1 cellular context compared by ENCODE assay signal in the genomic region with DNA sequence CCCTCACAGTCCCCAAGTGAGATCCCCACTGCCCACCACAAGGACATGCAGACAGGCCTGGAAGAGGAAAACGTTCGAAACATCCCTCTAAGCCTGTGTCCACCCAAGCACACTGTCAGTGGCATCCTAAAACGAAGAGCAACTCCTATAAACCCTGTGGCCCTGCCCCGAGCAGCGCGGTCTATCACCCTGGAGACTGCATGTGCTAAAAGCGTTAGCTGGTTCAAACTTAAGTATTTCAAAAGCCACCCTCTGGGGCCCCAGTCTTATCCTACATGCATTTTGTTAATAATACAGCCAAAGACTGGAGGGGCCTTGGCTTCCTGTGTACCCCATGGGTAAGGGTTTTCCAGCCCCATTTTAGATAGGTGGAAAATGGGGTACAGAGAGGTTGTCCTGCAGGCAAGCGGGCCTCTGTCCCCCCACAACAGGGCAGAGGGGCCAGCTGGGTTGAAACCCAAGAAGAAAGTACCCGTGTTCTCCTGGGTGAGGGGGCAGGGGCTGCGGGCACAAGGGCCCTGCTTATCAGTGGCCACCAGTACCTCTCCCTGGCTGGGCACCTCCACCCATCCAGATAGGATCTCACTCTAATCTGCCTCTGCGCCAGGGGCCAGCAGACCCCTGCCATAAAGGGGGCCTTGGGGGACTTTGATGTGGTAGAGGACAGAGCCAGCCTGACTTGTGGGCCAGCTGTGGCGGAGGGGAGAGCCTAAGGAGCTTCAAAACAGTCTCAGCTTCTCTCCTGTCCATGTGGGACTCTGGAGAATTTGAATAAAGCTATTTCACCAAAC.
TF ChIP-seq lines count a peak whose summit lies in the region.

No MANE protein-coding gene starts in this region.

TF ChIP-seq in GM12878, 131 proteins besides CTCF, POLR2A, EP300 and RAD21:
- TF ChIP-seq STAT1 (conservative IDR thresholded peaks at IDR 0.05) (no peak), IKZF1 (conservative IDR thresholded peaks at IDR 0.05) (no peak), KAT2A (conservative IDR thresholded peaks at IDR 0.05; ENCODE audit: control insufficient read depth, low read depth, low read length) (no peak), ZSCAN29 (IDR thresholded peaks at IDR 0.05) (no peak), PML (IDR thresholded peaks at IDR 0.05; ENCODE audit: low read length) (no peak), BHLHE40 (IDR thresholded peaks at IDR 0.05; ENCODE audit: borderline replicate concordance in 1 of 2, low read depth in 2 of 2, low read length in 1 of 2) (no peak), SUZ12 (IDR thresholded peaks at IDR 0.05; ENCODE audit: unreplicated experiment) (no peak), MTA2 (IDR thresholded peaks at IDR 0.05; ENCODE audit: low read depth) (no peak), NBN (IDR thresholded peaks at IDR 0.05) (no peak), CBX3 (IDR thresholded peaks at IDR 0.05; ENCODE audit: borderline replicate concordance, low read depth) (no peak), EZH2 (IDR thresholded peaks at IDR 0.05; ENCODE audit: borderline replicate concordance, control insufficient read depth, low read depth, low read length) (no peak), CHD4 (IDR thresholded peaks at IDR 0.05) (no peak), NRF1 (conservative IDR thresholded peaks at IDR 0.05; ENCODE audit: low read depth, low read length) (no peak)
- TF ChIP-seq, protein P1, sequence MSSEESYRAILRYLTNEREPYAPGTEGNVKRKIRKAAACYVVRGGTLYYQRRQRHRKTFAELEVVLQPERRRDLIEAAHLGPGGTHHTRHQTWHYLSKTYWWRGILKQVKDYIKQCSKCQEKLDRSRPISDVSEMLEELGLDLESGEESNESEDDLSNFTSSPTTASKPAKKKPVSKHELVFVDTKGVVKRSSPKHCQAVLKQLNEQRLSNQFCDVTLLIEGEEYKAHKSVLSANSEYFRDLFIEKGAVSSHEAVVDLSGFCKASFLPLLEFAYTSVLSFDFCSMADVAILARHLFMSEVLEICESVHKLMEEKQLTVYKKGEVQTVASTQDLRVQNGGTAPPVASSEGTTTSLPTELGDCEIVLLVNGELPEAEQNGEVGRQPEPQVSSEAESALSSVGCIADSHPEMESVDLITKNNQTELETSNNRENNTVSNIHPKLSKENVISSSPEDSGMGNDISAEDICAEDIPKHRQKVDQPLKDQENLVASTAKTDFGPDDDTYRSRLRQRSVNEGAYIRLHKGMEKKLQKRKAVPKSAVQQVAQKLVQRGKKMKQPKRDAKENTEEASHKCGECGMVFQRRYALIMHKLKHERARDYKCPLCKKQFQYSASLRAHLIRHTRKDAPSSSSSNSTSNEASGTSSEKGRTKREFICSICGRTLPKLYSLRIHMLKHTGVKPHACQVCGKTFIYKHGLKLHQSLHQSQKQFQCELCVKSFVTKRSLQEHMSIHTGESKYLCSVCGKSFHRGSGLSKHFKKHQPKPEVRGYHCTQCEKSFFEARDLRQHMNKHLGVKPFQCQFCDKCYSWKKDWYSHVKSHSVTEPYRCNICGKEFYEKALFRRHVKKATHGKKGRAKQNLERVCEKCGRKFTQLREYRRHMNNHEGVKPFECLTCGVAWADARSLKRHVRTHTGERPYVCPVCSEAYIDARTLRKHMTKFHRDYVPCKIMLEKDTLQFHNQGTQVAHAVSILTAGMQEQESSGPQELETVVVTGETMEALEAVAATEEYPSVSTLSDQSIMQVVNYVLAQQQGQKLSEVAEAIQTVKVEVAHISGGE (CRISPR knock-in tag; IDR thresholded peaks at IDR 0.05), result no peak
- TF ChIP-seq, protein P2, sequence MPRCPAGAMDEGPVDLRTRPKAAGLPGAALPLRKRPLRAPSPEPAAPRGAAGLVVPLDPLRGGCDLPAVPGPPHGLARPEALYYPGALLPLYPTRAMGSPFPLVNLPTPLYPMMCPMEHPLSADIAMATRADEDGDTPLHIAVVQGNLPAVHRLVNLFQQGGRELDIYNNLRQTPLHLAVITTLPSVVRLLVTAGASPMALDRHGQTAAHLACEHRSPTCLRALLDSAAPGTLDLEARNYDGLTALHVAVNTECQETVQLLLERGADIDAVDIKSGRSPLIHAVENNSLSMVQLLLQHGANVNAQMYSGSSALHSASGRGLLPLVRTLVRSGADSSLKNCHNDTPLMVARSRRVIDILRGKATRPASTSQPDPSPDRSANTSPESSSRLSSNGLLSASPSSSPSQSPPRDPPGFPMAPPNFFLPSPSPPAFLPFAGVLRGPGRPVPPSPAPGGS (IDR thresholded peaks at IDR 0.05; ENCODE audit: borderline replicate concordance, insufficient read depth, low read depth, low read length, poor library complexity, severe bottlenecking), result no peak
- TF ChIP-seq, protein P3, sequence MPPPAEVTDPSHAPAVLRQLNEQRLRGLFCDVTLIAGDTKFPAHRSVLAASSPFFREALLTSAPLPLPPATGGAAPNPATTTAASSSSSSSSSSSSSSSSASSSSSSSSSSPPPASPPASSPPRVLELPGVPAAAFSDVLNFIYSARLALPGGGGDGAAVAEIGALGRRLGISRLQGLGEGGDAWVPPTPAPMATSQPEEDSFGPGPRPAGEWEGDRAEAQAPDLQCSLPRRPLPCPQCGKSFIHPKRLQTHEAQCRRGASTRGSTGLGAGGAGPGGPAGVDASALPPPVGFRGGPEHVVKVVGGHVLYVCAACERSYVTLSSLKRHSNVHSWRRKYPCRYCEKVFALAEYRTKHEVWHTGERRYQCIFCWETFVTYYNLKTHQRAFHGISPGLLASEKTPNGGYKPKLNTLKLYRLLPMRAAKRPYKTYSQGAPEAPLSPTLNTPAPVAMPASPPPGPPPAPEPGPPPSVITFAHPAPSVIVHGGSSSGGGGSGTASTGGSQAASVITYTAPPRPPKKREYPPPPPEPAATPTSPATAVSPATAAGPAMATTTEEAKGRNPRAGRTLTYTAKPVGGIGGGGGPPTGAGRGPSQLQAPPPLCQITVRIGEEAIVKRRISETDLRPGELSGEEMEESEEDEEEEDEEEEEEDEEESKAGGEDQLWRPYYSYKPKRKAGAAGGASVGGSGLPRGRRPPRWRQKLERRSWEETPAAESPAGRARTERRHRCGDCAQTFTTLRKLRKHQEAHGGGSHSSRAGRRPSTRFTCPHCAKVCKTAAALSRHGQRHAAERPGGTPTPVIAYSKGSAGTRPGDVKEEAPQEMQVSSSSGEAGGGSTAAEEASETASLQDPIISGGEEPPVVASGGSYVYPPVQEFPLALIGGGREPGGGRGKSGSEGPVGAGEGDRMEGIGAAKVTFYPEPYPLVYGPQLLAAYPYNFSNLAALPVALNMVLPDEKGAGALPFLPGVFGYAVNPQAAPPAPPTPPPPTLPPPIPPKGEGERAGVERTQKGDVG (CRISPR knock-in tag; IDR thresholded peaks at IDR 0.05), result no peak
- TF ChIP-seq, protein P4, sequence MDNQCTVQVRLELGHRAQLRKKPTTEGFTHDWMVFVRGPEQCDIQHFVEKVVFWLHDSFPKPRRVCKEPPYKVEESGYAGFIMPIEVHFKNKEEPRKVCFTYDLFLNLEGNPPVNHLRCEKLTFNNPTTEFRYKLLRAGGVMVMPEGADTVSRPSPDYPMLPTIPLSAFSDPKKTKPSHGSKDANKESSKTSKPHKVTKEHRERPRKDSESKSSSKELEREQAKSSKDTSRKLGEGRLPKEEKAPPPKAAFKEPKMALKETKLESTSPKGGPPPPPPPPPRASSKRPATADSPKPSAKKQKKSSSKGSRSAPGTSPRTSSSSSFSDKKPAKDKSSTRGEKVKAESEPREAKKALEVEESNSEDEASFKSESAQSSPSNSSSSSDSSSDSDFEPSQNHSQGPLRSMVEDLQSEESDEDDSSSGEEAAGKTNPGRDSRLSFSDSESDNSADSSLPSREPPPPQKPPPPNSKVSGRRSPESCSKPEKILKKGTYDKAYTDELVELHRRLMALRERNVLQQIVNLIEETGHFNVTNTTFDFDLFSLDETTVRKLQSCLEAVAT (IDR thresholded peaks at IDR 0.05), result no peak
- TF ChIP-seq, protein P5, sequence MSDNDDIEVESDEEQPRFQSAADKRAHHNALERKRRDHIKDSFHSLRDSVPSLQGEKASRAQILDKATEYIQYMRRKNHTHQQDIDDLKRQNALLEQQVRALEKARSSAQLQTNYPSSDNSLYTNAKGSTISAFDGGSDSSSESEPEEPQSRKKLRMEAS (IDR thresholded peaks at IDR 0.05; ENCODE audit: low read depth, low read length), result no peak
TF ChIP-seq in GM12878: peak in this region for 0.
